26 cellular contexts compared by ENCODE assay signal in the genomic region with DNA sequence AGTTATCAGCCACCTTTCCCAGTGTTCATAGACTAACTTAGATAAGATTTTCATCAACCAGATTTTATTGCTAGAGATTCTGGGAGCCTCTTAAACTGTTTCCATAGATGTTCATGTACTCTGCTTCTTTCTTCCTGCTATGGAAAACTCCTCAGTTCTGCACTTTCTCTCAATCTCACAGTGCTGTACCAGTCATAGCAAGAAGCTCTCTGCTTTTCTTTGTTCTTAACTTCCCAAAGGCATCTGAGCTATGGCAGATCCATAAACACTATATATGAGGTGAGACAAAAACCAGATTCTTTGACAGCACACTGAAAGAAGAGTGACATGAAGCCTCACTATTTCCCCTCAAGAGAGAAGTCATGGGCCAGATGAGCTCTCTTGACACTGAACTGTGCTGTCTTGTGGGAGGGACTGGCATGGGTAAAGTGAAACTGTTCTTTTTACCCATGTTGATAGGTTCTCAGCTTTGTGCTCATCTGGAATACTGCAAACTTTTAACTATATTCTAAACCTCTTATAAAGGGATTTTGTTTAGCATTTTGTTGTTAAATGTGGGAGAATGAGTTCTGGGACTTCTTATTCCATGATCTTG.
DNase-seq lines count a peak whose midpoint lies in the region; ATAC-seq and TF ChIP-seq lines count a peak whose summit lies in the region.
"Had no signal": no experiment of that assay in that cellular context is flagged by ENCODE, and none has a peak within 500 bp of the region (broad histone marks: within the 10 kb centered on the region; RNA-seq: fewer than 3 reads in every experiment).

No MANE protein-coding gene starts in this region.

- DNase-seq in OCI-M1 (lab: John Stamatoyannopoulos, UW) (peak; percentile 54), type B pancreatic cell (ENCODE audit: extremely low spot score, unreplicated experiment) (no peak), epidermal melanocyte (ENCODE audit: insufficient read length, low spot score) (no peak), head of caudate nucleus (no peak)
- DNase-seq: activated CD4-positive, alpha-beta memory T cell treated with anti-CD3 and anti-CD28 coated beads, Interleukin-2, amount 10 ng/mL, durations not matched to agents 7 days and 5 days; activated naive CD4-positive, alpha-beta T cell; activated T-cell treated with anti-CD3 and anti-CD28 coated beads, Interleukin-2, amount 50 U/mL, for 1 hour; amniotic stem cell; Calu3; EL; heart left ventricle; KBM-7; MV-4-11; NCI-H1694 treated with DMSO at 0.1 percent for 48 hours; NCI-H748 treated with DMSO at 0.1 percent for 48 hours; nephron progenitor cell; SIG-M5; sigmoid colon; T-helper 2 cell had no signal

- intact Hi-C loops in head of caudate nucleus (cut with DNase I): no loop called here

- H3K4me3 Mint-ChIP-seq in type B pancreatic cell: no peak overlapping the region
- H3K4me3 Mint-ChIP-seq: activated CD4-positive, alpha-beta memory T cell treated with anti-CD3 and anti-CD28 coated beads, Interleukin-2, amount 10 ng/mL, durations not matched to agents 7 days and 5 days; dendritic cell treated with granulocyte-macrophage colony-stimulating factor and Interleukin-4, amounts not matched to agents 40 ng/mL and 50 ng/mL, for 4 days; mesothelial cell of epicardium; nephron progenitor cell; WTC11 had no signal

- H3K36me3 Mint-ChIP-seq in type B pancreatic cell: no peaks in the 10 kb centered on the region

- peak; percentile 76 for ATAC-seq in GM18502 (IDR thresholded peaks at IDR 0.05; ENCODE audit: poor library complexity, unreplicated experiment)
- ATAC-seq in GM19468 (IDR thresholded peaks at IDR 0.05; ENCODE audit: extremely low read depth, unreplicated experiment): peak; percentile 46
- peak; percentile 88 for ATAC-seq in HG02759 (IDR thresholded peaks at IDR 0.05; ENCODE audit: unreplicated experiment)
- no peak for ATAC-seq in GM21526 (IDR thresholded peaks at IDR 0.05; ENCODE audit: low FRiP score, unreplicated experiment)
- ATAC-seq: heart left ventricle, WTC11 had no signal

- H3K27ac Mint-ChIP-seq in type B pancreatic cell: no peak overlapping the region
- H3K27ac Mint-ChIP-seq: activated CD4-positive, alpha-beta memory T cell treated with anti-CD3 and anti-CD28 coated beads, Interleukin-2, amount 10 ng/mL, durations not matched to agents 7 days and 5 days; dendritic cell treated with granulocyte-macrophage colony-stimulating factor and Interleukin-4, amounts not matched to agents 40 ng/mL and 50 ng/mL, for 4 days; mesothelial cell of epicardium; nephron progenitor cell; WTC11 had no signal

- no peaks in the 10 kb centered on the region for H3K4me1 Mint-ChIP-seq in type B pancreatic cell (ENCODE audit: unreplicated experiment)
- H3K4me1 Mint-ChIP-seq: activated CD4-positive, alpha-beta memory T cell treated with anti-CD3 and anti-CD28 coated beads, Interleukin-2, amount 10 ng/mL, durations not matched to agents 7 days and 5 days; mesothelial cell of epicardium; nephron progenitor cell had no signal

- peaks cover 5% of the 10 kb centered on the region for H3K9me3 Mint-ChIP-seq in type B pancreatic cell

- no peaks in the 10 kb centered on the region for H3K27me3 Mint-ChIP-seq in type B pancreatic cell
- H3K27me3 Mint-ChIP-seq: activated CD4-positive, alpha-beta memory T cell treated with anti-CD3 and anti-CD28 coated beads, Interleukin-2, amount 10 ng/mL, durations not matched to agents 7 days and 5 days had no signal

- no peak for TF ChIP-seq CTCF in type B pancreatic cell (conservative IDR thresholded peaks at IDR 0.05)
